Comparison of ENCODE assay signal across 1 cellular context in the genomic region with DNA sequence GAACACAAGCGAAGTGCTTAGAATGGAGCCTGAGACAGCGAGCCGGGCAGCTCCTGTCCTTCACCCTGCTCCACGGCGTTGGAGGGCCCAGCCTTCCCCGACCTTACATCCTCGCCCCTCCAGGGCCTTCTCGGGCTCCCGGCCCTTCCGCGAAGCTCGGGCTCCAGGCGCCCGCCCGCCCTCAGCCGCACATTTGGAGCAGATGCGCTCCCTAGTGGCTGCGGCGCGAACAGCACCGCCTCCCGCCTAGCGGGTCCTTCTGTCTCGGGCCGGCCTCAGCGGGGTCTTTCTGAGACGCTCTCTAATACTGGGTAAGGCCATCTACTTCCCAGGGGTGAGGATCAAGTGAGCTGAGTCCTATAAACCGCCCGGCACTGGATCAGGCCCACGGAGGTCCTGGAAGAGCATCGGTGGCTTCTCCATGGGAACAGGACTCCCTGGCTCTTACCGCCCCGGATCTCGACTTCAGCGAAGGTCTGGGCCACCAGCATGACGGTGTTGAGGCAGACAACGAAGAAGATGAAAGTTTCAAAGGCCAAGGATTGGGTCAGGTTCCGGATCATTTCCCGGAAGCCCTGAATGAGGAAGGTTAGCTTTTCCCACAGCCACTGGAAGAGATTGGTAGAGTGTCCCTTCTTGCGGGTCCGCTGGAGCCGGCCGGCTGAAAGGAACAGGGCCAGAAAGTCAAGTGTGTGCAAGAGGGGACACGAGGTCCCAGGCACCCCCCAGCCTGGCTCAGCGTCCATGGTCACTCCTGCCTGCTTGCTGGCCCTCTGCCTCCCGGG.
A peak's percentile ranks its signal among the peaks of the same experiment; 100 is the strongest.
TF ChIP-seq lines count a peak whose summit lies in the region.

No MANE protein-coding gene starts in this region.

TF ChIP-seq in K562, 482 proteins besides CTCF, POLR2A, EP300 and RAD21 (continued from another document and continues in another):
- TF ChIP-seq NONO (IDR thresholded peaks at IDR 0.05; ENCODE audit: low read depth in 2 of 2, low read length in 1 of 2) (peak in 1 of 2 experiments; percentile 49; a peak in 1 of 4 replicates), STAT5B (CRISPR knock-in tag; IDR thresholded peaks at IDR 0.05) (no peak), TARDBP (IDR thresholded peaks at IDR 0.05) (no peak), KLF6 (CRISPR knock-in tag; IDR thresholded peaks at IDR 0.05; ENCODE audit: borderline replicate concordance) (no peak), SMARCA5 (IDR thresholded peaks at IDR 0.05) (no peak), HDAC1 (IDR thresholded peaks at IDR 0.05) (no peak), CHCHD3 (CRISPR knock-in tag; IDR thresholded peaks at IDR 0.05) (no peak), KDM2B (CRISPR knock-in tag; IDR thresholded peaks at IDR 0.05) (0 out of 2 replicates have a peak, but pooled peaks have one; percentile 1), FOXK1 (CRISPR knock-in tag; IDR thresholded peaks at IDR 0.05; ENCODE audit: borderline replicate concordance) (no peak), ZNF444 (CRISPR knock-in tag; IDR thresholded peaks at IDR 0.05) (no peak), RBM34 (IDR thresholded peaks at IDR 0.05; ENCODE audit: borderline replicate concordance, insufficient read depth, low read length) (no peak), FIP1L1 (IDR thresholded peaks at IDR 0.05; ENCODE audit: low read depth, low read length, poor library complexity, severe bottlenecking) (peak; percentile 47), ZNF561 (CRISPR knock-in tag; conservative IDR thresholded peaks at IDR 0.05) (no peak), NBN (IDR thresholded peaks at IDR 0.05; ENCODE audit: low read depth) (no peak), ESRRB (CRISPR knock-in tag; IDR thresholded peaks at IDR 0.05; ENCODE audit: borderline replicate concordance) (no peak), ZBTB7A (IDR thresholded peaks at IDR 0.05; ENCODE audit: borderline replicate concordance, control insufficient read depth, low read depth, low read length) (peak; percentile 82; the same call in 1 of the 2 replicates), TOE1 (IDR thresholded peaks at IDR 0.05; ENCODE audit: borderline replicate concordance) (no peak), TOE1 (CRISPR knock-in tag; IDR thresholded peaks at IDR 0.05; ENCODE audit: borderline replicate concordance, low read depth) (no peak), FOXK2 (conservative IDR thresholded peaks at IDR 0.05 in 1 of 2, IDR thresholded peaks at IDR 0.05 in 1 of 2; ENCODE audit: low read depth in 2 of 2) (no peak), MCM5 (IDR thresholded peaks at IDR 0.05; ENCODE audit: low read depth) (no peak), CHD4 (IDR thresholded peaks at IDR 0.05; ENCODE audit: insufficient read depth, insufficient replicate concordance, low read depth, low read length, poor library complexity, severe bottlenecking) (no peak), PTTG1 (tag; IDR thresholded peaks at IDR 0.05; ENCODE audit: low read depth) (no peak)
- TF ChIP-seq, protein P1, sequence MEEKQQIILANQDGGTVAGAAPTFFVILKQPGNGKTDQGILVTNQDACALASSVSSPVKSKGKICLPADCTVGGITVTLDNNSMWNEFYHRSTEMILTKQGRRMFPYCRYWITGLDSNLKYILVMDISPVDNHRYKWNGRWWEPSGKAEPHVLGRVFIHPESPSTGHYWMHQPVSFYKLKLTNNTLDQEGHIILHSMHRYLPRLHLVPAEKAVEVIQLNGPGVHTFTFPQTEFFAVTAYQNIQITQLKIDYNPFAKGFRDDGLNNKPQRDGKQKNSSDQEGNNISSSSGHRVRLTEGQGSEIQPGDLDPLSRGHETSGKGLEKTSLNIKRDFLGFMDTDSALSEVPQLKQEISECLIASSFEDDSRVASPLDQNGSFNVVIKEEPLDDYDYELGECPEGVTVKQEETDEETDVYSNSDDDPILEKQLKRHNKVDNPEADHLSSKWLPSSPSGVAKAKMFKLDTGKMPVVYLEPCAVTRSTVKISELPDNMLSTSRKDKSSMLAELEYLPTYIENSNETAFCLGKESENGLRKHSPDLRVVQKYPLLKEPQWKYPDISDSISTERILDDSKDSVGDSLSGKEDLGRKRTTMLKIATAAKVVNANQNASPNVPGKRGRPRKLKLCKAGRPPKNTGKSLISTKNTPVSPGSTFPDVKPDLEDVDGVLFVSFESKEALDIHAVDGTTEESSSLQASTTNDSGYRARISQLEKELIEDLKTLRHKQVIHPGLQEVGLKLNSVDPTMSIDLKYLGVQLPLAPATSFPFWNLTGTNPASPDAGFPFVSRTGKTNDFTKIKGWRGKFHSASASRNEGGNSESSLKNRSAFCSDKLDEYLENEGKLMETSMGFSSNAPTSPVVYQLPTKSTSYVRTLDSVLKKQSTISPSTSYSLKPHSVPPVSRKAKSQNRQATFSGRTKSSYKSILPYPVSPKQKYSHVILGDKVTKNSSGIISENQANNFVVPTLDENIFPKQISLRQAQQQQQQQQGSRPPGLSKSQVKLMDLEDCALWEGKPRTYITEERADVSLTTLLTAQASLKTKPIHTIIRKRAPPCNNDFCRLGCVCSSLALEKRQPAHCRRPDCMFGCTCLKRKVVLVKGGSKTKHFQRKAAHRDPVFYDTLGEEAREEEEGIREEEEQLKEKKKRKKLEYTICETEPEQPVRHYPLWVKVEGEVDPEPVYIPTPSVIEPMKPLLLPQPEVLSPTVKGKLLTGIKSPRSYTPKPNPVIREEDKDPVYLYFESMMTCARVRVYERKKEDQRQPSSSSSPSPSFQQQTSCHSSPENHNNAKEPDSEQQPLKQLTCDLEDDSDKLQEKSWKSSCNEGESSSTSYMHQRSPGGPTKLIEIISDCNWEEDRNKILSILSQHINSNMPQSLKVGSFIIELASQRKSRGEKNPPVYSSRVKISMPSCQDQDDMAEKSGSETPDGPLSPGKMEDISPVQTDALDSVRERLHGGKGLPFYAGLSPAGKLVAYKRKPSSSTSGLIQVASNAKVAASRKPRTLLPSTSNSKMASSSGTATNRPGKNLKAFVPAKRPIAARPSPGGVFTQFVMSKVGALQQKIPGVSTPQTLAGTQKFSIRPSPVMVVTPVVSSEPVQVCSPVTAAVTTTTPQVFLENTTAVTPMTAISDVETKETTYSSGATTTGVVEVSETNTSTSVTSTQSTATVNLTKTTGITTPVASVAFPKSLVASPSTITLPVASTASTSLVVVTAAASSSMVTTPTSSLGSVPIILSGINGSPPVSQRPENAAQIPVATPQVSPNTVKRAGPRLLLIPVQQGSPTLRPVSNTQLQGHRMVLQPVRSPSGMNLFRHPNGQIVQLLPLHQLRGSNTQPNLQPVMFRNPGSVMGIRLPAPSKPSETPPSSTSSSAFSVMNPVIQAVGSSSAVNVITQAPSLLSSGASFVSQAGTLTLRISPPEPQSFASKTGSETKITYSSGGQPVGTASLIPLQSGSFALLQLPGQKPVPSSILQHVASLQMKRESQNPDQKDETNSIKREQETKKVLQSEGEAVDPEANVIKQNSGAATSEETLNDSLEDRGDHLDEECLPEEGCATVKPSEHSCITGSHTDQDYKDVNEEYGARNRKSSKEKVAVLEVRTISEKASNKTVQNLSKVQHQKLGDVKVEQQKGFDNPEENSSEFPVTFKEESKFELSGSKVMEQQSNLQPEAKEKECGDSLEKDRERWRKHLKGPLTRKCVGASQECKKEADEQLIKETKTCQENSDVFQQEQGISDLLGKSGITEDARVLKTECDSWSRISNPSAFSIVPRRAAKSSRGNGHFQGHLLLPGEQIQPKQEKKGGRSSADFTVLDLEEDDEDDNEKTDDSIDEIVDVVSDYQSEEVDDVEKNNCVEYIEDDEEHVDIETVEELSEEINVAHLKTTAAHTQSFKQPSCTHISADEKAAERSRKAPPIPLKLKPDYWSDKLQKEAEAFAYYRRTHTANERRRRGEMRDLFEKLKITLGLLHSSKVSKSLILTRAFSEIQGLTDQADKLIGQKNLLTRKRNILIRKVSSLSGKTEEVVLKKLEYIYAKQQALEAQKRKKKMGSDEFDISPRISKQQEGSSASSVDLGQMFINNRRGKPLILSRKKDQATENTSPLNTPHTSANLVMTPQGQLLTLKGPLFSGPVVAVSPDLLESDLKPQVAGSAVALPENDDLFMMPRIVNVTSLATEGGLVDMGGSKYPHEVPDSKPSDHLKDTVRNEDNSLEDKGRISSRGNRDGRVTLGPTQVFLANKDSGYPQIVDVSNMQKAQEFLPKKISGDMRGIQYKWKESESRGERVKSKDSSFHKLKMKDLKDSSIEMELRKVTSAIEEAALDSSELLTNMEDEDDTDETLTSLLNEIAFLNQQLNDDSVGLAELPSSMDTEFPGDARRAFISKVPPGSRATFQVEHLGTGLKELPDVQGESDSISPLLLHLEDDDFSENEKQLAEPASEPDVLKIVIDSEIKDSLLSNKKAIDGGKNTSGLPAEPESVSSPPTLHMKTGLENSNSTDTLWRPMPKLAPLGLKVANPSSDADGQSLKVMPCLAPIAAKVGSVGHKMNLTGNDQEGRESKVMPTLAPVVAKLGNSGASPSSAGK (IDR thresholded peaks at IDR 0.05) = peak; percentile 60
- TF ChIP-seq, protein P2, sequence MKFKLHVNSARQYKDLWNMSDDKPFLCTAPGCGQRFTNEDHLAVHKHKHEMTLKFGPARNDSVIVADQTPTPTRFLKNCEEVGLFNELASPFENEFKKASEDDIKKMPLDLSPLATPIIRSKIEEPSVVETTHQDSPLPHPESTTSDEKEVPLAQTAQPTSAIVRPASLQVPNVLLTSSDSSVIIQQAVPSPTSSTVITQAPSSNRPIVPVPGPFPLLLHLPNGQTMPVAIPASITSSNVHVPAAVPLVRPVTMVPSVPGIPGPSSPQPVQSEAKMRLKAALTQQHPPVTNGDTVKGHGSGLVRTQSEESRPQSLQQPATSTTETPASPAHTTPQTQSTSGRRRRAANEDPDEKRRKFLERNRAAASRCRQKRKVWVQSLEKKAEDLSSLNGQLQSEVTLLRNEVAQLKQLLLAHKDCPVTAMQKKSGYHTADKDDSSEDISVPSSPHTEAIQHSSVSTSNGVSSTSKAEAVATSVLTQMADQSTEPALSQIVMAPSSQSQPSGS (CRISPR knock-in tag; IDR thresholded peaks at IDR 0.05) = no peak
- TF ChIP-seq, protein P3, sequence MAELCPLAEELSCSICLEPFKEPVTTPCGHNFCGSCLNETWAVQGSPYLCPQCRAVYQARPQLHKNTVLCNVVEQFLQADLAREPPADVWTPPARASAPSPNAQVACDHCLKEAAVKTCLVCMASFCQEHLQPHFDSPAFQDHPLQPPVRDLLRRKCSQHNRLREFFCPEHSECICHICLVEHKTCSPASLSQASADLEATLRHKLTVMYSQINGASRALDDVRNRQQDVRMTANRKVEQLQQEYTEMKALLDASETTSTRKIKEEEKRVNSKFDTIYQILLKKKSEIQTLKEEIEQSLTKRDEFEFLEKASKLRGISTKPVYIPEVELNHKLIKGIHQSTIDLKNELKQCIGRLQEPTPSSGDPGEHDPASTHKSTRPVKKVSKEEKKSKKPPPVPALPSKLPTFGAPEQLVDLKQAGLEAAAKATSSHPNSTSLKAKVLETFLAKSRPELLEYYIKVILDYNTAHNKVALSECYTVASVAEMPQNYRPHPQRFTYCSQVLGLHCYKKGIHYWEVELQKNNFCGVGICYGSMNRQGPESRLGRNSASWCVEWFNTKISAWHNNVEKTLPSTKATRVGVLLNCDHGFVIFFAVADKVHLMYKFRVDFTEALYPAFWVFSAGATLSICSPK (IDR thresholded peaks at IDR 0.05; ENCODE audit: borderline replicate concordance) = no peak
- TF ChIP-seq, protein P4, sequence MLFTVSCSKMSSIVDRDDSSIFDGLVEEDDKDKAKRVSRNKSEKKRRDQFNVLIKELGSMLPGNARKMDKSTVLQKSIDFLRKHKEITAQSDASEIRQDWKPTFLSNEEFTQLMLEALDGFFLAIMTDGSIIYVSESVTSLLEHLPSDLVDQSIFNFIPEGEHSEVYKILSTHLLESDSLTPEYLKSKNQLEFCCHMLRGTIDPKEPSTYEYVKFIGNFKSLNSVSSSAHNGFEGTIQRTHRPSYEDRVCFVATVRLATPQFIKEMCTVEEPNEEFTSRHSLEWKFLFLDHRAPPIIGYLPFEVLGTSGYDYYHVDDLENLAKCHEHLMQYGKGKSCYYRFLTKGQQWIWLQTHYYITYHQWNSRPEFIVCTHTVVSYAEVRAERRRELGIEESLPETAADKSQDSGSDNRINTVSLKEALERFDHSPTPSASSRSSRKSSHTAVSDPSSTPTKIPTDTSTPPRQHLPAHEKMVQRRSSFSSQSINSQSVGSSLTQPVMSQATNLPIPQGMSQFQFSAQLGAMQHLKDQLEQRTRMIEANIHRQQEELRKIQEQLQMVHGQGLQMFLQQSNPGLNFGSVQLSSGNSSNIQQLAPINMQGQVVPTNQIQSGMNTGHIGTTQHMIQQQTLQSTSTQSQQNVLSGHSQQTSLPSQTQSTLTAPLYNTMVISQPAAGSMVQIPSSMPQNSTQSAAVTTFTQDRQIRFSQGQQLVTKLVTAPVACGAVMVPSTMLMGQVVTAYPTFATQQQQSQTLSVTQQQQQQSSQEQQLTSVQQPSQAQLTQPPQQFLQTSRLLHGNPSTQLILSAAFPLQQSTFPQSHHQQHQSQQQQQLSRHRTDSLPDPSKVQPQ (CRISPR knock-in tag; IDR thresholded peaks at IDR 0.05; ENCODE audit: borderline replicate concordance) = no peak
- TF ChIP-seq, protein P5, sequence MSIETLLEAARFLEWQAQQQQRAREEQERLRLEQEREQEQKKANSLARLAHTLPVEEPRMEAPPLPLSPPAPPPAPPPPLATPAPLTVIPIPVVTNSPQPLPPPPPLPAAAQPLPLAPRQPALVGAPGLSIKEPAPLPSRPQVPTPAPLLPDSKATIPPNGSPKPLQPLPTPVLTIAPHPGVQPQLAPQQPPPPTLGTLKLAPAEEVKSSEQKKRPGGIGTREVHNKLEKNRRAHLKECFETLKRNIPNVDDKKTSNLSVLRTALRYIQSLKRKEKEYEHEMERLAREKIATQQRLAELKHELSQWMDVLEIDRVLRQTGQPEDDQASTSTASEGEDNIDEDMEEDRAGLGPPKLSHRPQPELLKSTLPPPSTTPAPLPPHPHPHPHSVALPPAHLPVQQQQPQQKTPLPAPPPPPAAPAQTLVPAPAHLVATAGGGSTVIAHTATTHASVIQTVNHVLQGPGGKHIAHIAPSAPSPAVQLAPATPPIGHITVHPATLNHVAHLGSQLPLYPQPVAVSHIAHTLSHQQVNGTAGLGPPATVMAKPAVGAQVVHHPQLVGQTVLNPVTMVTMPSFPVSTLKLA (conservative IDR thresholded peaks at IDR 0.05) = no peak
